In the genomic region with DNA sequence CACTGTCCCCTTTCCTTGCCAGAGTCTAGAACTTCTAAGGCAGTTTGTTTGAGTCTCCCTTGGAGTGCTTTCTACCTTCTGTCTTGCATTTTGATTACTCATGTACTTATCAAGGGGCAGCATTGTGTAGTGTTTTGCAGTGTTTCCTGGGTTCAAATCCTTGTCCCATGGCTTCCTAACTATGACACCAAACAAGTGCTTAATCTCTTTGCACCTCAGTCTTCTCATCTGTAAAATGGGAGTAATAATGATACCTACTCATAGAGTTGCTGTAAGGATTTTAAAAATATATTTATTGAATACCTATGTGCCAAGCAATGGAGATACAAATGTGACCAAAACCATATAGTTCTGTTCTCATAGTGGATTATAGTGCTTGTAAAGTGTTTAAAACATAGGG, we compare ENCODE assay signal across 15 cellular contexts.
DNase-seq lines count a peak whose midpoint lies in the region; ATAC-seq, FAIRE-seq and TF ChIP-seq lines count a peak whose summit lies in the region.
"Had no signal": no experiment of that assay in that cellular context is flagged by ENCODE, and none has a peak within 500 bp of the region (broad histone marks: within the 10 kb centered on the region; RNA-seq: fewer than 3 reads in every experiment).

No MANE protein-coding gene starts in this region.

- POLR2A ChIA-PET in HepG2 (lab: Yijun Ruan, JAX): no interaction called here

- in situ Hi-C loops in HepG2 (cut with HindIII; ENCODE audit: extremely low pct_ligation_motif_present, low pct_unique_long_range_greater_than_20kb): no loop called here

- TF ChIP-seq POLR2A in HepG2 (IDR thresholded peaks at IDR 0.05; ENCODE audit: insufficient read depth in 1 of 2, low read depth in 2 of 2, low read length in 2 of 2): no peak
- TF ChIP-seq POLR2A in right lobe of liver (IDR thresholded peaks at IDR 0.05): no peak

- H3K27ac ChIP-seq in cardiac muscle cell (peak overlapping the region; percentile 49), HepG2 (ENCODE audit: extremely low read length, insufficient read depth, low read length) (no peak overlapping the region), right lobe of liver (no peak overlapping the region), muscle layer of duodenum (ENCODE audit: low read length) (peak overlapping the region; percentile 5)
- H3K27ac ChIP-seq: BLaER1 treated with 17β-estradiol and CSF1 and Interleukin-3, amounts not matched to agents 10 nM and 100 nM; HL-60 had no signal

- no peaks in the 10 kb centered on the region for H4K20me1 ChIP-seq in HepG2 (ENCODE audit: insufficient read depth, low read length)
- H4K20me1 ChIP-seq: BLaER1 treated with 17β-estradiol and CSF1 and Interleukin-3, amounts not matched to agents 10 nM and 100 nM had no signal

- no peak for TF ChIP-seq RAD21 in HepG2 (CRISPR knock-in tag; IDR thresholded peaks at IDR 0.05)

- no peaks in the 10 kb centered on the region for H3K79me2 ChIP-seq in HepG2 (ENCODE audit: insufficient read depth, low read length)

- DNase-seq in cardiac muscle cell (ENCODE audit: low read depth in 1 of 2, low spot score in 1 of 2) (no peak), left cardiac atrium (no peak), HepG2 (ENCODE audit: low spot score) (no peak), right lobe of liver (no peak), NOMO-1 treated with DMSO at 0.1 percent for 48 hours (lab: John Stamatoyannopoulos, UW; ENCODE audit: unreplicated experiment) (no peak)
- DNase-seq in activated naive CD4-positive, alpha-beta T cell treated with Interleukin-2 at 50 U/mL for 16 hours: no peak
- DNase-seq: 8988T; ACHN; CD4-positive, CD25-positive, alpha-beta regulatory T cell; DMS53; GF-D8; H7 had no signal

- FAIRE-seq in HepG2 (lab: Jason Lieb, UNC): no peak

- H3K9me3 ChIP-seq in cardiac muscle cell (ENCODE audit: low read depth) (no peaks in the 10 kb centered on the region), HepG2 (ENCODE audit: low read length) (no peaks in the 10 kb centered on the region), right lobe of liver (no peaks in the 10 kb centered on the region), muscle layer of duodenum (ENCODE audit: control insufficient read depth in 1 of 2, low read length in 2 of 2) (no peaks in the 10 kb centered on the region)

- no peak for TF ChIP-seq CTCF in cardiac muscle cell (IDR thresholded peaks at IDR 0.05; ENCODE audit: low read depth, low read length)
- no peak for TF ChIP-seq CTCF in HepG2 (CRISPR knock-in tag; IDR thresholded peaks at IDR 0.05)
- no peak for TF ChIP-seq CTCF in right lobe of liver (IDR thresholded peaks at IDR 0.05)

- TF ChIP-seq EP300 in HepG2 (IDR thresholded peaks at IDR 0.05; ENCODE audit: low read depth in 2 of 2, low read length in 2 of 2) (no peak), HepG2 (CRISPR knock-in tag; IDR thresholded peaks at IDR 0.05; ENCODE audit: borderline replicate concordance) (no peak)

- H3K4me2 ChIP-seq in HepG2 (ENCODE audit: low read depth, low read length): no peak overlapping the region
- H3K4me2 ChIP-seq: BLaER1 treated with 17β-estradiol and CSF1 and Interleukin-3, amounts not matched to agents 10 nM and 100 nM had no signal

- intact Hi-C loops in left cardiac atrium (cut with DNase I) (no loop called here), HepG2 (cut with micrococcal nuclease; ENCODE audit: unreplicated experiment) (no loop called here), right lobe of liver (cut with DNase I) (loop anchor here in 1 of 2 donors (5.0 kb wide), 1 partner anchor 130 kb away; no protein-coding TSS in a partner anchor)

- H3K4me1 ChIP-seq in cardiac muscle cell (ENCODE audit: low read depth): peaks cover 47% of the 10 kb centered on the region
- H3K4me1 ChIP-seq in HepG2 (ENCODE audit: insufficient read depth, low read length): no peaks in the 10 kb centered on the region
- H3K4me1 ChIP-seq in right lobe of liver: no peaks in the 10 kb centered on the region
- H3K4me1 ChIP-seq in muscle layer of duodenum (ENCODE audit: control insufficient read depth in 1 of 2, insufficient read depth in 2 of 2, low read length in 2 of 2): peaks cover 5 to 13% of the 10 kb centered on the region in 2 donors

- H3K27me3 ChIP-seq in cardiac muscle cell: no peaks in the 10 kb centered on the region
- H3K27me3 ChIP-seq in HepG2 (ENCODE audit: control insufficient read depth in 1 of 2, insufficient read depth in 2 of 2, low read length in 2 of 2): peaks cover 0 to 21% of the 10 kb centered on the region in 2 experiments; a peak in 1 of 5 replicates
- no peaks in the 10 kb centered on the region for H3K27me3 ChIP-seq in right lobe of liver
- no peaks in the 10 kb centered on the region for H3K27me3 ChIP-seq in muscle layer of duodenum (ENCODE audit: low read depth, low read length)
- H3K27me3 ChIP-seq: BLaER1 treated with 17β-estradiol and CSF1 and Interleukin-3, amounts not matched to agents 10 nM and 100 nM had no signal

- no peaks in the 10 kb centered on the region for H3K36me3 ChIP-seq in cardiac muscle cell
- no peaks in the 10 kb centered on the region for H3K36me3 ChIP-seq in HepG2 (replicated peaks in 1 of 2; ENCODE audit: control insufficient read depth in 1 of 2, insufficient read depth in 2 of 2, low read length in 2 of 2)
- H3K36me3 ChIP-seq in right lobe of liver: no peaks in the 10 kb centered on the region
- no peaks in the 10 kb centered on the region for H3K36me3 ChIP-seq in muscle layer of duodenum (ENCODE audit: control insufficient read depth in 1 of 2, insufficient read depth in 2 of 2, low read length in 2 of 2)
- H3K36me3 ChIP-seq: BLaER1 treated with 17β-estradiol and CSF1 and Interleukin-3, amounts not matched to agents 10 nM and 100 nM had no signal

- ATAC-seq in left cardiac atrium (no peak), HepG2 (no peak), right lobe of liver (no peak)

- H3K9ac ChIP-seq in HepG2 (ENCODE audit: insufficient read depth, low read depth, low read length): no peak overlapping the region
- H3K9ac ChIP-seq: BLaER1 treated with 17β-estradiol and CSF1 and Interleukin-3, amounts not matched to agents 10 nM and 100 nM had no signal

- BruUV-seq in HepG2 (replicated peaks; lab: Mats Ljungman, UMichigan): no TSS peak

- no peak overlapping the region for H3K4me3 ChIP-seq in cardiac muscle cell
- H3K4me3 ChIP-seq in HepG2 (replicated peaks in 1 of 3; ENCODE audit: insufficient read depth in 1 of 3, low read depth in 2 of 3, low read length in 3 of 3): no peak overlapping the region
- no peak overlapping the region for H3K4me3 ChIP-seq in right lobe of liver
- no peak overlapping the region for H3K4me3 ChIP-seq in muscle layer of duodenum (ENCODE audit: low read depth in 1 of 2, low read length in 2 of 2)
- H3K4me3 ChIP-seq: BLaER1 treated with 17β-estradiol and CSF1 and Interleukin-3, amounts not matched to agents 10 nM and 100 nM had no signal

- CTCF ChIA-PET in HepG2 (lab: Yijun Ruan, JAX; ENCODE audit: low intra/inter-chr PET ratio, low total read pairs): no interaction called here

- H2AFZ ChIP-seq in HepG2 (ENCODE audit: low read length): no peak overlapping the region

TF ChIP-seq in HepG2, 621 proteins besides CTCF, POLR2A, EP300 and RAD21:
- TF ChIP-seq, protein P1, sequence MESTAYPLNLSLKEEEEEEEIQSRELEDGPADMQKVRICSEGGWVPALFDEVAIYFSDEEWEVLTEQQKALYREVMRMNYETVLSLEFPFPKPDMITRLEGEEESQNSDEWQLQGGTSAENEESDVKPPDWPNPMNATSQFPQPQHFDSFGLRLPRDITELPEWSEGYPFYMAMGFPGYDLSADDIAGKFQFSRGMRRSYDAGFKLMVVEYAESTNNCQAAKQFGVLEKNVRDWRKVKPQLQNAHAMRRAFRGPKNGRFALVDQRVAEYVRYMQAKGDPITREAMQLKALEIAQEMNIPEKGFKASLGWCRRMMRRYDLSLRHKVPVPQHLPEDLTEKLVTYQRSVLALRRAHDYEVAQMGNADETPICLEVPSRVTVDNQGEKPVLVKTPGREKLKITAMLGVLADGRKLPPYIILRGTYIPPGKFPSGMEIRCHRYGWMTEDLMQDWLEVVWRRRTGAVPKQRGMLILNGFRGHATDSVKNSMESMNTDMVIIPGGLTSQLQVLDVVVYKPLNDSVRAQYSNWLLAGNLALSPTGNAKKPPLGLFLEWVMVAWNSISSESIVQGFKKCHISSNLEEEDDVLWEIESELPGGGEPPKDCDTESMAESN (CRISPR knock-in tag; conservative IDR thresholded peaks at IDR 0.05): no peak
- 0 out of 2 replicates have a peak, but pooled peaks have one; percentile 14 for TF ChIP-seq ZNF629 (CRISPR knock-in tag; conservative IDR thresholded peaks at IDR 0.05)
TF ChIP-seq in HepG2: peak in this region for 1.

Comparison
In these comparisons a context has a peak if more than half of its experiments do, and no peak if none do; other contexts are left out.
1. H3K27ac ChIP-seq: peak in cardiac muscle cell (single experiment) and muscle layer of duodenum (single experiment); none in HepG2 (single experiment) and right lobe of liver (0 of 3).